In genomic region chr3:46926039-46926438, GRCh38 we compare ENCODE assay signal across 8 cellular contexts. TPM values are rescaled to one million over a fixed set of nuclear protein-coding genes. Genes with fewer than 3 reads are reported as not detected.
A peak's percentile ranks its signal among the peaks of the same experiment; 100 is the strongest.
DNase-seq lines count a peak whose midpoint lies in the region; ATAC-seq and TF ChIP-seq lines count a peak whose summit lies in the region.
"Had no signal": no experiment of that assay in that cellular context is flagged by ENCODE, and none has a peak within 500 bp of the region (broad histone marks: within the 10 kb centered on the region; RNA-seq: fewer than 3 reads in every experiment).

No MANE protein-coding gene starts in this region.

- H3K27me3 ChIP-seq in heart left ventricle (no peaks in the 10 kb centered on the region), spleen (replicated peaks in 1 of 7) (no peaks in the 10 kb centered on the region)

- H3K4me3 Mint-ChIP-seq in T-helper 17 cell = peak overlapping the region; percentile 76

- no peak for TF ChIP-seq CTCF in heart left ventricle (IDR thresholded peaks at IDR 0.05)
- TF ChIP-seq CTCF in spleen (IDR thresholded peaks at IDR 0.05 in 8 of 11, conservative IDR thresholded peaks at IDR 0.05 in 3 of 11) = no peak

- peaks cover 36% of the 10 kb centered on the region for H3K4me1 Mint-ChIP-seq in T-helper 17 cell

- no peak for DNase-seq in T-helper 17 cell
- DNase-seq in heart left ventricle = peak in 2 of 5 donors; percentile 59 to 64
- DNase-seq in spleen = peak; percentile 78
- no peak for DNase-seq in activated CD4-positive, CD25-positive, alpha-beta regulatory T cell (lab: John Stamatoyannopoulos, UW)
- no peak for DNase-seq in HCEC 1CT
- DNase-seq: NCI-H526 treated with DMSO at 0.1 percent for 48 hours had no signal

- H3K9me3 ChIP-seq in T-helper 17 cell (ENCODE audit: control insufficient read depth, low read length, poor library complexity, severe bottlenecking) (no peaks in the 10 kb centered on the region), heart left ventricle (no peaks in the 10 kb centered on the region), spleen (peaks cover 0 to 9% (median 0%) of the 10 kb centered on the region in 8 donors)

- peaks cover 13 to 80% (median 71%) of the 10 kb centered on the region in 12 donors for H3K4me1 ChIP-seq in heart left ventricle
- peaks cover 54 to 83% (median 78%) of the 10 kb centered on the region in 6 donors for H3K4me1 ChIP-seq in spleen

- H3K27ac ChIP-seq in heart left ventricle (peak overlapping the region in 11 of 12 donors; percentile 23 to 94 (median 82)), spleen (peak overlapping the region; percentile 59 to 89 (median 84))

- H3K36me3 Mint-ChIP-seq in T-helper 17 cell (ENCODE audit: low read depth) = peaks cover 6% of the 10 kb centered on the region

- WGBS in heart left ventricle, 4 donors = 39 to 64% (median 49%) methylated on average over 6 of the region's 6 CpGs
- WGBS in spleen, 5 donors = 39 to 63% (median 58%) methylated on average over 6 of the region's 6 CpGs

- no peak overlapping the region for H3K4me3 ChIP-seq in heart left ventricle
- peak overlapping the region in 1 of 8 donors; percentile 52 for H3K4me3 ChIP-seq in spleen

- TF ChIP-seq POLR2A in GM15510 (IDR thresholded peaks at IDR 0.05; ENCODE audit: borderline replicate concordance, extremely low read depth, insufficient read length) = peak; percentile 19
- no peak for TF ChIP-seq POLR2A in heart left ventricle (IDR thresholded peaks at IDR 0.05)
- TF ChIP-seq POLR2A in spleen (IDR thresholded peaks at IDR 0.05) = no peak

- peak overlapping the region; percentile 90 for H3K27ac Mint-ChIP-seq in T-helper 17 cell

- ATAC-seq in T-helper 17 cell (no peak), heart left ventricle (peak in 3 of 4 donors; percentile 2 to 35 (median 25)), HG03432 (IDR thresholded peaks at IDR 0.05; ENCODE audit: unreplicated experiment) (no peak)

- no peaks in the 10 kb centered on the region for H3K27me3 Mint-ChIP-seq in T-helper 17 cell

- intact Hi-C loops in heart left ventricle (cut with DNase I) = loop anchor here in 4 of 10 donors (5.0 to 10.0 kb wide), 2 partner anchors 51 to 399 kb away; partner anchors contain the start of genes CCDC12 (in 2 of the 4) and NBEAL2 (in 2 of the 4)
- intact Hi-C loops in spleen (cut with DNase I; ENCODE audit: low total_unique reads) = no loop called here

- H3K36me3 ChIP-seq in heart left ventricle (peaks cover 2 to 62% (median 46%) of the 10 kb centered on the region in 9 donors), spleen (peaks cover 2 to 58% (median 46%) of the 10 kb centered on the region in 6 donors)

RNA-seq across cellular contexts. Expression of gene PTH1R, which starts 48.5 kb away (rescaled TPM):
- total RNA-seq in T-helper 17 cell (not detected), heart left ventricle (10 to 100 TPM in 2 of 9 donors, 1 to 10 TPM in 7; 2.1 to 15.6 (median 6.0) TPM), spleen (10 to 100 TPM in 6 of 7 donors, 1 to 10 TPM in 1; 5.1 to 38.7 (median 21.9) TPM)
- polyA plus RNA-seq in heart left ventricle (10 to 100 TPM in 1 of 2 donors, 1 to 10 TPM in 1; 6.5 to 23.4 TPM), spleen (100 to 1,000 TPM in 1 of 3 donors, 10 to 100 TPM in 2; 61.8 to 190 (median 67.1) TPM)

RNA-seq across cellular contexts. Expression of gene CCDC12, which starts 50.5 kb away (rescaled TPM):
- total RNA-seq in T-helper 17 cell (10 to 100 TPM; 67.6 to 75.8 TPM), heart left ventricle (10 to 100 TPM; 27.1 to 36.8 (median 33.3) TPM), spleen (10 to 100 TPM; 36.5 to 71.4 (median 54.7) TPM)
- polyA plus RNA-seq in heart left ventricle (100 to 1,000 TPM in 1 of 2 donors, 10 to 100 TPM in 1; 83.5 to 120 TPM), spleen (100 to 1,000 TPM in 2 of 3 donors, 10 to 100 TPM in 1; 93.5 to 124 (median 105) TPM)

RNA-seq across cellular contexts. Expression of gene NBEAL2, which starts 53.4 kb away (rescaled TPM):
- total RNA-seq in T-helper 17 cell (100 to 1,000 TPM; 285 to 303 TPM), heart left ventricle (10 to 100 TPM in 6 of 9 donors, 1 to 10 TPM in 3; 8.1 to 41.1 (median 12.0) TPM), spleen (100 to 1,000 TPM; 101 to 271 (median 162) TPM)
- polyA plus RNA-seq in heart left ventricle (10 to 100 TPM; 16.3 to 45.7 TPM), spleen (100 to 1,000 TPM in 2 of 3 donors, 10 to 100 TPM in 1; 44.0 to 126 (median 119) TPM)

Comparison
In these comparisons a context has a peak if more than half of its experiments do, and no peak if none do; other contexts are left out.
1. ATAC-seq: peak in heart left ventricle (3 of 4); none in T-helper 17 cell (single experiment) and HG03432 (single experiment).